Comparison of ENCODE assay signal across 2 cellular contexts in the genomic region with DNA sequence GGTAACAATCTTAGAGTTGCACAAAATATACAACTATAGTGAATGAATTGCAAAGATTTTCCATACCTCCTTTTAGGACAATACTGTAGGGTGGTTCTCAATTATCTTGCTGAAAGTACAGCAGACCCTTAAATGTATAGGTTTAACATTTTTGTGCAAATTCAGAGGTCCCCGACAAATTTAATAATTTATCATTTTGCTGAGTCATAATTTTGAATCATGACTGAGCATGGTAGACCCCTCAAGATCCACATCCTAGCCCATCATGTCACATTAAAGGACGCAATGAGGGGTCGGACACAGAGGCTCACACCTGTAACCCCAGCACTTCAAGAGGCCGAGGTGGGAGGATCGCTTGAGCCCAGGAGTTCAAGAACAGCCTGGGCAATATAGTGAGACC.
A peak's percentile ranks its signal among the peaks of the same experiment; 100 is the strongest.
TF ChIP-seq lines count a peak whose summit lies in the region.

No MANE protein-coding gene starts in this region.

TF ChIP-seq in HepG2, 621 proteins besides CTCF, POLR2A, EP300 and RAD21:
- TF ChIP-seq, protein P1, sequence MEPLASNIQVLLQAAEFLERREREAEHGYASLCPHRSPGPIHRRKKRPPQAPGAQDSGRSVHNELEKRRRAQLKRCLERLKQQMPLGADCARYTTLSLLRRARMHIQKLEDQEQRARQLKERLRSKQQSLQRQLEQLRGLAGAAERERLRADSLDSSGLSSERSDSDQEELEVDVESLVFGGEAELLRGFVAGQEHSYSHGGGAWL (CRISPR knock-in tag; IDR thresholded peaks at IDR 0.05) = no peak
- TF ChIP-seq MAFF (IDR thresholded peaks at IDR 0.05; ENCODE audit: low read depth, low read length) (peak; percentile 68), NFE2L2 (IDR thresholded peaks at IDR 0.05; ENCODE audit: low read length) (peak; percentile 77), DPF2 (CRISPR knock-in tag; IDR thresholded peaks at IDR 0.05; ENCODE audit: borderline replicate concordance, low read depth) (no peak), MAFK (conservative IDR thresholded peaks at IDR 0.05 in 1 of 2, IDR thresholded peaks at IDR 0.05 in 1 of 2; ENCODE audit: low read length in 2 of 2) (peak; percentile 69 to 81)

TF ChIP-seq in K562, 482 proteins besides CTCF, POLR2A, EP300 and RAD21:
- TF ChIP-seq ZNF263 (CRISPR knock-in tag; IDR thresholded peaks at IDR 0.05; ENCODE audit: borderline replicate concordance) (no peak), NFE2L1 (tag; IDR thresholded peaks at IDR 0.05; ENCODE audit: borderline replicate concordance, low read depth) (peak; percentile 36; the same call in 1 of the 2 replicates), ILF3 (IDR thresholded peaks at IDR 0.05; ENCODE audit: borderline replicate concordance) (no peak), C11orf30 (IDR thresholded peaks at IDR 0.05; ENCODE audit: low read depth) (peak; percentile 63; the same call in 1 of the 2 replicates), MAFF (IDR thresholded peaks at IDR 0.05; ENCODE audit: low read length) (peak; percentile 63), NFE2 (IDR thresholded peaks at IDR 0.05; ENCODE audit: low read depth) (peak; percentile 47; the same call in 1 of the 2 replicates), MAFK (IDR thresholded peaks at IDR 0.05; ENCODE audit: low read length) (peak; percentile 57; the same call in 1 of the 2 replicates), BACH1 (tag; IDR thresholded peaks at IDR 0.05) (peak; percentile 57; the same call in 1 of the 2 replicates), MAFG (tag; conservative IDR thresholded peaks at IDR 0.05) (peak; percentile 75), ZNF316 (IDR thresholded peaks at IDR 0.05) (peak; percentile 87)
TF ChIP-seq in K562: peak in this region for 8.
